Comparison of ENCODE assay signal across 14 cellular contexts in the genomic region with DNA sequence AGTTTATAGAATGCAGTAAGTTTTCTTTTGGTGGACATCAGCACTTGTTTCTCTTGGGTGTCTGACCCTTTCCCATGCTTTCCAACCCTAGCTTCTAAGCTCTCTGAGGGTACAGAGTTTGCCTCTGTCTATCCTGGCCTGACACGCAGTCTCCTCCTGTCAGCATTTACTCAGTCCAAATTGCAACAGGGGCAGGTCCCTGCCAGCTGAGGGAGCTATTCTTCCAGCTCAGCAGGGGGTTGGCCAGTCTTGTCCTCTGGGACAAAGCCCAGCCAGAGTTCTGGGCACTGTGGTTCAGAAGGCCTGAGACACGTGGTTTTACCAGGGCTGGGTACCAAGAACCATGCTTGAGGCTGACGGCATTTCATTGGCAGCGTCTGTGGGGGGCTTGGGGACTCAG. TPM values are rescaled to one million over a fixed set of nuclear protein-coding genes. Genes with fewer than 3 reads are reported as not detected.
DNase-seq lines count a peak whose midpoint lies in the region; ATAC-seq, FAIRE-seq and TF ChIP-seq lines count a peak whose summit lies in the region.
"Not testable (repeated sequence)": the region's sequence is repeated elsewhere in the genome, so short reads cannot be mapped to it uniquely, and the experiment has no call there.
"Had no signal": no experiment of that assay in that cellular context is flagged by ENCODE, and none has a peak within 500 bp of the region (broad histone marks: within the 10 kb centered on the region; RNA-seq: fewer than 3 reads in every experiment).

No MANE protein-coding gene starts in this region.

- H3K27me3 ChIP-seq in gastroesophageal sphincter; pancreas; aorta (ENCODE audit: control insufficient read depth in 1 of 2, insufficient read depth in 2 of 2, low read length in 1 of 2): not testable (repeated sequence)

- not testable (repeated sequence) for FAIRE-seq in pancreas (lab: Jason Lieb, UNC)

- not testable (repeated sequence) for H3K27me3 Mint-ChIP-seq in Calu3 (ENCODE audit: unreplicated experiment)

- not testable (repeated sequence) for H3K4me1 ChIP-seq in gastroesophageal sphincter; pancreas; aorta (ENCODE audit: control insufficient read depth in 1 of 2, insufficient read depth in 2 of 2, low read length in 2 of 2)

- H3K27ac ChIP-seq in gastroesophageal sphincter; pancreas; aorta (ENCODE audit: low read depth in 1 of 2, low read length in 2 of 2): not testable (repeated sequence)

- not testable (repeated sequence) for H3K9me3 ChIP-seq in gastroesophageal sphincter; pancreas; aorta (ENCODE audit: control insufficient read depth, low read length)

- ATAC-seq in SK-N-SH treated with all-trans-retinoic acid at 6 μM for 48 hours (peak; percentile 76), gastroesophageal sphincter (peak; percentile 34), pancreas (peak; percentile 74 to 88 (median 83)), aorta (ENCODE audit: low FRiP score) (peak; percentile 82)

- not testable (repeated sequence) for TF ChIP-seq CTCF in Calu3 (IDR thresholded peaks at IDR 0.05; ENCODE audit: unreplicated experiment); cardiac fibroblast (IDR thresholded peaks at IDR 0.05; ENCODE audit: low read depth, low read length); gastroesophageal sphincter (IDR thresholded peaks at IDR 0.05); pancreas (IDR thresholded peaks at IDR 0.05)

- not testable (repeated sequence) for H3K9me3 Mint-ChIP-seq in Calu3 (ENCODE audit: low read depth, unreplicated experiment)

- H3K4me3 Mint-ChIP-seq in Calu3 (ENCODE audit: low read depth, unreplicated experiment): peak overlapping the region; percentile 24

- not testable (repeated sequence) for TF ChIP-seq EP300 in gastroesophageal sphincter (IDR thresholded peaks at IDR 0.05)

- not testable (repeated sequence) for TF ChIP-seq POLR2A in gastroesophageal sphincter (IDR thresholded peaks at IDR 0.05)

- H3K27ac Mint-ChIP-seq in Calu3 (ENCODE audit: unreplicated experiment): peak overlapping the region; percentile 42

- CTCF ChIA-PET in Calu3 (lab: Charles Lee): not testable (repeated sequence)

- WGBS in gastroesophageal sphincter (ENCODE audit: low coverage in 1 of 2), 2 donors: 40 to 86% methylated on average over 1 of the region's 4 CpGs
- WGBS in pancreas, 2 donors: 27 to 33% methylated on average over 1 of the region's 4 CpGs
- 4 to 8% methylated on average over 1 of the region's 4 CpGs for WGBS in aorta, 2 donors

- not testable (repeated sequence) for H3K4me3 ChIP-seq in cardiac fibroblast (replicated peaks in 1 of 2; ENCODE audit: low read depth in 2 of 2, low read length in 2 of 2); gastroesophageal sphincter; pancreas; aorta (ENCODE audit: low read length in 2 of 2)

- DNase-seq in Calu3, pancreas, aorta: not testable (repeated sequence)
- DNase-seq in HT1080 (ENCODE audit: low read depth) (peak; percentile 53), cardiac fibroblast (ENCODE audit: low read depth in 2 of 2) (peak; percentile 16 to 35), kidney tubule cell (ENCODE audit: low spot score) (peak; percentile 30)

- intact Hi-C loops in Calu3 (cut with micrococcal nuclease; ENCODE audit: unreplicated experiment): not testable (repeated sequence)
- intact Hi-C loops in pancreas (cut with DNase I): loop anchor here in 2 of 3 donors (10.0 kb wide), 2 partner anchors 65 to 135 kb away; no protein-coding TSS in a partner anchor
- intact Hi-C loops in aorta (cut with DNase I): loop anchor here (10.0 kb wide), 3 partner anchors 105 to 295 kb away; a partner anchor contains a TSS

- peaks cover 28% of the 10 kb centered on the region for H3K4me1 Mint-ChIP-seq in Calu3 (ENCODE audit: low read depth, unreplicated experiment)

- TSS peak; percentile 21 for BruUV-seq in Calu3 (replicated peaks; lab: Mats Ljungman, UMichigan)

- not testable (repeated sequence) for H3K36me3 Mint-ChIP-seq in Calu3 (ENCODE audit: insufficient read depth, unreplicated experiment)

- not testable (repeated sequence) for H3K36me3 ChIP-seq in gastroesophageal sphincter; pancreas; aorta (ENCODE audit: control insufficient read depth in 1 of 2, insufficient read depth in 2 of 2, low read length in 1 of 2)

RNA-seq across cellular contexts. Expression of a gene that starts 32.3 kb away (rescaled TPM):
- total RNA-seq in Calu3 (2022) (338 and 423 TPM in 2 replicates), gastroesophageal sphincter (100 to 1,000 TPM; 113 to 233 (median 155) TPM), pancreas (100 to 1,000 TPM in 2 of 6 donors, 10 to 100 TPM in 4; 91.8 to 134 (median 98.1) TPM), aorta (100 to 1,000 TPM; 361 to 519 TPM)
- 290 and 340 TPM in 2 replicates for total RNA-seq in HT1080 (2014; rRNA removed; shearing (Covaris generic))
- polyA plus RNA-seq in HT1080 (2015; cell fraction: cytosol; rRNA removed): 179 and 190 TPM in 2 replicates
- 243 and 291 TPM in 2 replicates for polyA plus RNA-seq in HT1080 (2015; cell fraction: nucleus; rRNA removed)
- polyA plus RNA-seq in pancreas (100 to 1,000 TPM; 174 to 242 TPM), aorta (100 to 1,000 TPM in 1 of 2 donors, 10 to 100 TPM in 1; 97.8 to 241 TPM)

RNA-seq across cellular contexts. Expression of a gene that starts 38.1 kb away (rescaled TPM):
- total RNA-seq in Calu3 (2022): not detected in 2 replicates
- not detected in 2 replicates for total RNA-seq in HT1080 (2014; rRNA removed; shearing (Covaris generic))
- not detected in 2 replicates for polyA plus RNA-seq in HT1080 (2015; cell fraction: cytosol; rRNA removed)
- polyA plus RNA-seq in HT1080 (2015; cell fraction: nucleus; rRNA removed): not detected in 2 replicates
- under 1 TPM in 1 of 4 donors, not detected in 3; 0.81 TPM for total RNA-seq in gastroesophageal sphincter
- under 1 TPM in 1 of 6 donors, not detected in 5; 0.16 TPM for total RNA-seq in pancreas
- not detected for polyA plus RNA-seq in pancreas
- not detected for total RNA-seq in aorta
- not detected for polyA plus RNA-seq in aorta
- total RNA-seq: adrenal gland, left ventricle myocardium inferior, LHCN-M2, pulmonary artery endothelial cell, testis had no signal
- polyA plus RNA-seq: BJ had no signal
